In the genomic region with DNA sequence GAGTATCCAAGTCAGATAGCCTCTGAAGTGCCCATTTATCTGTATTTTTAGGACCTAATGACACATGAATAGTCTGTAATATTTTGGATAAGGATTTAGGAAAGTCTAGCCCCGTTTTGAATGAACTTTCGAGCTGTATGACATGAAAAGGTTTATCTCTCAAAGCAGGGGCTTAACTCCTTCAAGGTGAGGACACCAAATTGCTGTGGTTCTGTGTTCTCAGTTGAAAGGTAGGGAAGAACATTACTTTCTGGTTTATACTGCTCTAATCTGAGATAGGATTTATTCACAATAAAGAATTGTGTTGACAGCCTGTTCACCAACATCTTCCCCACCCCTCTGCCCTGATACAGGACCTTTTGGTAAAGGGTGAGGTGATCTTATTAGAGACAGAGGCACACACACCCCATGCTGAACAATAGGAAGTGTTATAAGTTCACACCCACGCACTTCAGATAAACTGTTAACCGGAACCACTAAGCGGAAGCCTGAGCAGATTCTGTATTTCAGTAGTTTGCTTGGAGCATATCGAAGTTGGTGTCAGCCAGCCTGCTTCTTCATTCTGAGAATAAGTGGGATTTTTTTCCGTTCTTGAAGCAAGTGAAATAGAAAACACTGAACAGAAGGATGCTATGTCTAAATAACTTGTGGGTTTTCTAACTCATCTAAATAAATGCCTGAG, we compare ENCODE assay signal across 8 cellular contexts.
DNase-seq lines count a peak whose midpoint lies in the region; ATAC-seq and TF ChIP-seq lines count a peak whose summit lies in the region.

No MANE protein-coding gene starts in this region.

- H3K4me3 Mint-ChIP-seq in type B pancreatic cell (no peak overlapping the region), endothelial cell (ENCODE audit: unreplicated experiment) (no peak overlapping the region)

- H3K36me3 ChIP-seq in neutrophil (no peaks in the 10 kb centered on the region), testis (ENCODE audit: low read depth, missing control alignments) (no peaks in the 10 kb centered on the region)

- H3K27me3 Mint-ChIP-seq in type B pancreatic cell (no peaks in the 10 kb centered on the region), endothelial cell (ENCODE audit: unreplicated experiment) (peaks cover 1% of the 10 kb centered on the region)

- peak overlapping the region; percentile 2 for H3K27ac ChIP-seq in neutrophil
- H3K27ac ChIP-seq in testis: no peak overlapping the region

- H3K27me3 ChIP-seq in neutrophil (no peaks in the 10 kb centered on the region), testis (no peaks in the 10 kb centered on the region)

- WGBS in testis, 2 donors: 52 to 67% methylated on average over 7 of the region's 7 CpGs

- H3K27ac Mint-ChIP-seq in type B pancreatic cell: no peak overlapping the region
- H3K27ac Mint-ChIP-seq in endothelial cell (ENCODE audit: unreplicated experiment): no peak overlapping the region

- peak; percentile 99 for ATAC-seq in GM19351 (IDR thresholded peaks at IDR 0.05; ENCODE audit: unreplicated experiment)
- peak; percentile 95 for ATAC-seq in HG03159 (IDR thresholded peaks at IDR 0.05; ENCODE audit: unreplicated experiment)

- no peak for TF ChIP-seq POLR2A in testis (IDR thresholded peaks at IDR 0.05)

- H3K4me1 Mint-ChIP-seq in type B pancreatic cell (ENCODE audit: unreplicated experiment) (peaks cover 7% of the 10 kb centered on the region), endothelial cell (ENCODE audit: unreplicated experiment) (peaks cover under 1% of the 10 kb centered on the region)

- peak; percentile 10 to 41 for DNase-seq in activated CD8-positive, alpha-beta memory T cell treated with anti-CD3 and anti-CD28 coated beads for 4 hours (ENCODE audit: low read depth in 2 of 2)
- DNase-seq in testis: no peak
- no peak for DNase-seq in type B pancreatic cell (ENCODE audit: extremely low spot score, unreplicated experiment)
- no peak for DNase-seq in endothelial cell (ENCODE audit: low spot score)
- DNase-seq in NCI-H2029 treated with DMSO at 0.1 percent for 48 hours (lab: John Stamatoyannopoulos, UW): no peak

- intact Hi-C loops in testis (cut with DNase I; ENCODE audit: low total_unique reads): no loop called here

- H3K4me3 ChIP-seq in neutrophil (ENCODE audit: low read depth in 1 of 2, low read length in 1 of 2) (no peak overlapping the region), testis (no peak overlapping the region)

- H3K36me3 Mint-ChIP-seq in type B pancreatic cell: peaks cover 25% of the 10 kb centered on the region
- peaks cover 3% of the 10 kb centered on the region for H3K36me3 Mint-ChIP-seq in endothelial cell (ENCODE audit: low read depth, unreplicated experiment)

- H3K9me3 Mint-ChIP-seq in type B pancreatic cell (no peaks in the 10 kb centered on the region), endothelial cell (ENCODE audit: unreplicated experiment) (no peaks in the 10 kb centered on the region)

- H3K9me3 ChIP-seq in neutrophil (no peaks in the 10 kb centered on the region), testis (no peaks in the 10 kb centered on the region)

- TF ChIP-seq CTCF in neutrophil (IDR thresholded peaks at IDR 0.05) (no peak), testis (IDR thresholded peaks at IDR 0.05) (no peak), type B pancreatic cell (conservative IDR thresholded peaks at IDR 0.05) (no peak), endothelial cell (IDR thresholded peaks at IDR 0.05; ENCODE audit: unreplicated experiment) (no peak)

- H3K4me1 ChIP-seq in neutrophil (ENCODE audit: control insufficient read depth in 1 of 2, insufficient read depth in 1 of 2, low read depth in 1 of 2, low read length in 1 of 2) (no peaks in the 10 kb centered on the region), testis (peaks cover 6% of the 10 kb centered on the region)

Comparison
In these comparisons a context has a peak if more than half of its experiments do, and no peak if none do; other contexts are left out.
1. DNase-seq: peak in activated CD8-positive, alpha-beta memory T cell treated with anti-CD3 and anti-CD28 coated beads for 4 hours (2 of 2); none in testis (single experiment), type B pancreatic cell (single experiment), endothelial cell (single experiment) and NCI-H2029 treated with DMSO at 0.1 percent for 48 hours (single experiment).